ENCODE assay signal across 19 cellular contexts in genomic region chr1:19272064-19272463, GRCh38. TPM values are rescaled to one million over a fixed set of nuclear protein-coding genes. Genes with fewer than 3 reads are reported as not detected.
DNase-seq lines count a peak whose midpoint lies in the region; ATAC-seq, FAIRE-seq and TF ChIP-seq lines count a peak whose summit lies in the region.
"Had no signal": no experiment of that assay in that cellular context is flagged by ENCODE, and none has a peak within 500 bp of the region (broad histone marks: within the 10 kb centered on the region; RNA-seq: fewer than 3 reads in every experiment).

No MANE protein-coding gene starts in this region.

- H3K27me3 ChIP-seq in Peyer's patch (no peaks in the 10 kb centered on the region), osteoblast (ENCODE audit: insufficient read depth, low read length) (no peaks in the 10 kb centered on the region), pancreas (no peaks in the 10 kb centered on the region)
- H3K27me3 ChIP-seq: BLaER1 treated with 17β-estradiol and CSF1 and Interleukin-3, amounts not matched to agents 10 nM and 100 nM had no signal

- intact Hi-C loops in cardiac septum (cut with DNase I): no loop called here
- intact Hi-C loops in Right ventricle myocardium inferior (cut with DNase I): no loop called here
- intact Hi-C loops in pancreas (cut with DNase I): no loop called here

- no peaks in the 10 kb centered on the region for H4K20me1 ChIP-seq in osteoblast (ENCODE audit: insufficient read depth, low read length)

- H3K4me2 ChIP-seq in osteoblast (ENCODE audit: insufficient read depth, low read length): no peak overlapping the region
- H3K4me2 ChIP-seq: BLaER1 treated with 17β-estradiol and CSF1 and Interleukin-3, amounts not matched to agents 10 nM and 100 nM had no signal

- no peak for ATAC-seq in Right ventricle myocardium inferior
- no peak for ATAC-seq in pancreas
- ATAC-seq: CD8-positive, alpha-beta T cell; HCT116 had no signal

- no peak for FAIRE-seq in pancreas (lab: Jason Lieb, UNC)
- FAIRE-seq: G401.6, GM12891, GM18507, H54, HTR-8/SVneo had no signal

- TF ChIP-seq POLR2A in Peyer's patch (IDR thresholded peaks at IDR 0.05): no peak

- H3K4me1 ChIP-seq in Peyer's patch (peaks cover 0 to 12% (median 0%) of the 10 kb centered on the region in 4 donors), osteoblast (ENCODE audit: insufficient read depth, low read length) (no peaks in the 10 kb centered on the region), pancreas (peaks cover 0 to 10% (median 7%) of the 10 kb centered on the region in 3 donors)
- H3K4me1 ChIP-seq: BLaER1 treated with 17β-estradiol and CSF1 and Interleukin-3, amounts not matched to agents 10 nM and 100 nM had no signal

- peak overlapping the region in 3 of 4 donors; percentile 57 to 93 (median 90) for H3K27ac ChIP-seq in Peyer's patch
- H3K27ac ChIP-seq in osteoblast (ENCODE audit: low read depth, low read length): no peak overlapping the region
- no peak overlapping the region for H3K27ac ChIP-seq in pancreas
- H3K27ac ChIP-seq: BLaER1 treated with 17β-estradiol and CSF1 and Interleukin-3, amounts not matched to agents 10 nM and 100 nM; GM23248; HL-60 had no signal

- no peak overlapping the region for H2AFZ ChIP-seq in osteoblast (ENCODE audit: low read length)
- H2AFZ ChIP-seq: GM23248 had no signal

- DNase-seq in cardiac septum (ENCODE audit: low spot score): peak; percentile 17
- no peak for DNase-seq in Right ventricle myocardium inferior (ENCODE audit: missing footprints)
- DNase-seq in Peyer's patch: no peak
- peak; percentile 52 for DNase-seq in osteoblast (ENCODE audit: insufficient read length, low spot score, missing footprints)
- no peak for DNase-seq in pancreas
- DNase-seq in NCI-H2196 treated with DMSO at 0.1 percent for 48 hours (lab: John Stamatoyannopoulos, UW; ENCODE audit: unreplicated experiment): no peak
- DNase-seq: Calu3; CD8-positive, alpha-beta T cell; GM23248; HFFc6 had no signal

- peak overlapping the region in 2 of 4 donors; percentile 42 to 60 for H3K4me3 ChIP-seq in Peyer's patch
- no peak overlapping the region for H3K4me3 ChIP-seq in osteoblast (ENCODE audit: insufficient read depth, low read length)
- no peak overlapping the region for H3K4me3 ChIP-seq in pancreas
- H3K4me3 ChIP-seq: BLaER1 treated with 17β-estradiol and CSF1 and Interleukin-3, amounts not matched to agents 10 nM and 100 nM; GM23248 had no signal

- peaks cover 0 to 20% (median 0%) of the 10 kb centered on the region in 3 donors for H3K36me3 ChIP-seq in Peyer's patch
- H3K36me3 ChIP-seq in osteoblast (ENCODE audit: insufficient read depth, low read length): no peaks in the 10 kb centered on the region
- no peaks in the 10 kb centered on the region for H3K36me3 ChIP-seq in pancreas

- TF ChIP-seq CTCF in Peyer's patch (IDR thresholded peaks at IDR 0.05) (no peak), osteoblast (IDR thresholded peaks at IDR 0.05; ENCODE audit: extremely low read depth, low read depth, low read length) (no peak), pancreas (IDR thresholded peaks at IDR 0.05) (no peak)

- no peaks in the 10 kb centered on the region for H3K9me3 ChIP-seq in Peyer's patch
- no peaks in the 10 kb centered on the region for H3K9me3 ChIP-seq in osteoblast (ENCODE audit: low read depth, low read length)
- no peaks in the 10 kb centered on the region for H3K9me3 ChIP-seq in pancreas

- no peaks in the 10 kb centered on the region for H3K79me2 ChIP-seq in osteoblast (ENCODE audit: insufficient read depth, low read length)

RNA-seq across cellular contexts. Expression of gene AKR7A3, which starts 16.5 kb away (rescaled TPM):
- 0.32 TPM for total RNA-seq in cardiac septum
- total RNA-seq in Right ventricle myocardium inferior: not detected
- total RNA-seq in Peyer's patch: 100 to 1,000 TPM in 3 of 4 donors, 10 to 100 TPM in 1; 60.2 to 574 (median 416) TPM
- total RNA-seq in osteoblast: 0.72 and 1.2 TPM in 2 replicates
- total RNA-seq in pancreas: 100 to 1,000 TPM in 4 of 6 donors, 10 to 100 TPM in 2; 34.8 to 328 (median 266) TPM
- 100 to 1,000 TPM in 1 of 2 donors, 1 to 10 TPM in 1; 3.0 to 209 TPM for polyA plus RNA-seq in pancreas
- total RNA-seq: A172 had no signal

RNA-seq across cellular contexts. Expression of gene MRTO4, which starts 20.5 kb away (rescaled TPM):
- total RNA-seq in cardiac septum (14.8 TPM), Right ventricle myocardium inferior (12.1 TPM), Peyer's patch (10 to 100 TPM in 3 of 4 donors, 1 to 10 TPM in 1; 9.8 to 26.4 (median 12.1) TPM), osteoblast (17.4 and 18.5 TPM in 2 replicates), pancreas (10 to 100 TPM; 12.2 to 31.0 (median 13.9) TPM)
- 10 to 100 TPM; 32.3 to 40.9 TPM for polyA plus RNA-seq in pancreas

RNA-seq across cellular contexts. Expression of gene EMC1, which starts 20.7 kb away (rescaled TPM):
- total RNA-seq in cardiac septum (28.6 TPM), Right ventricle myocardium inferior (30.5 TPM), Peyer's patch (10 to 100 TPM; 28.0 to 71.0 (median 37.0) TPM), osteoblast (60.1 and 64.1 TPM in 2 replicates), pancreas (10 to 100 TPM in 5 of 6 donors, 1 to 10 TPM in 1; 9.9 to 21.0 (median 15.8) TPM)
- polyA plus RNA-seq in pancreas: 1 to 10 TPM; 9.2 to 9.4 TPM

RNA-seq across cellular contexts. Expression of gene AKR7A2, which starts 39.9 kb away (rescaled TPM):
- total RNA-seq in cardiac septum (33.5 TPM), Right ventricle myocardium inferior (45.2 TPM), Peyer's patch (100 to 1,000 TPM in 3 of 4 donors, 10 to 100 TPM in 1; 56.1 to 168 (median 137) TPM), osteoblast (66.2 and 79.0 TPM in 2 replicates), pancreas (10 to 100 TPM; 23.1 to 33.8 (median 27.8) TPM)
- polyA plus RNA-seq in pancreas: 10 to 100 TPM; 11.7 to 31.9 TPM

RNA-seq across cellular contexts. Expression of gene SLC66A1, which starts 40.1 kb away (rescaled TPM):
- total RNA-seq in cardiac septum: 7.5 TPM
- 7.0 TPM for total RNA-seq in Right ventricle myocardium inferior
- 10 to 100 TPM; 19.0 to 76.8 (median 45.0) TPM for total RNA-seq in Peyer's patch
- total RNA-seq in osteoblast: 30.9 and 32.6 TPM in 2 replicates
- total RNA-seq in pancreas: 1 to 10 TPM; 6.4 to 9.1 (median 7.7) TPM
- 10 to 100 TPM; 23.5 to 26.1 TPM for polyA plus RNA-seq in pancreas

Comparison
In these comparisons a context has a peak if more than half of its experiments do, and no peak if none do; other contexts are left out.
1. DNase-seq: peak in cardiac septum (single experiment) and osteoblast (single experiment); none in Right ventricle myocardium inferior (single experiment), Peyer's patch (0 of 3), pancreas (0 of 6) and NCI-H2196 treated with DMSO at 0.1 percent for 48 hours (single experiment).
2. H3K27ac ChIP-seq: peak in Peyer's patch (3 of 4); none in osteoblast (single experiment) and pancreas (0 of 4).
3. RNA of gene AKR7A3, which starts 16.5 kb away (total RNA-seq): 60.2 to 574 TPM in Peyer's patch and 34.8 to 328 TPM in pancreas; 0.72 to 1.2 TPM in osteoblast, 0.32 TPM in cardiac septum (single experiment) and not detected in Right ventricle myocardium inferior (single experiment); every median in the first group is over 10 times any median in the second.